ENCODE assay signal across 20 cellular contexts in genomic region chr10:35950221-35950620, GRCh38.
A peak's percentile ranks its signal among the peaks of the same experiment; 100 is the strongest.
DNase-seq lines count a peak whose midpoint lies in the region; ATAC-seq, FAIRE-seq and TF ChIP-seq lines count a peak whose summit lies in the region.
"Had no signal": no experiment of that assay in that cellular context is flagged by ENCODE, and none has a peak within 500 bp of the region (broad histone marks: within the 10 kb centered on the region; RNA-seq: fewer than 3 reads in every experiment).

No MANE protein-coding gene starts in this region.

- no peak overlapping the region for H3K9ac ChIP-seq in astrocyte (ENCODE audit: low read length)
- no peak overlapping the region for H3K9ac ChIP-seq in neural progenitor cell

- H4K20me1 ChIP-seq in astrocyte (ENCODE audit: insufficient read depth, low read length) (no peaks in the 10 kb centered on the region), neural progenitor cell (ENCODE audit: low read depth) (no peaks in the 10 kb centered on the region)

- no peak for TF ChIP-seq POLR2A in esophagus muscularis mucosa (IDR thresholded peaks at IDR 0.05; ENCODE audit: low read depth)

- H3K27me3 Mint-ChIP-seq in astrocyte (ENCODE audit: low read depth, unreplicated experiment) (peaks cover 8% of the 10 kb centered on the region), neural progenitor cell (ENCODE audit: insufficient read depth, low read depth) (peaks cover 5% of the 10 kb centered on the region)

- no peak for DNase-seq in astrocyte (ENCODE audit: low read depth)
- DNase-seq in esophagus muscularis mucosa (ENCODE audit: extremely low spot score), result peak; percentile 60
- no peak for DNase-seq in neural progenitor cell (ENCODE audit: low spot score)
- DNase-seq in pons (ENCODE audit: low spot score), result no peak
- DNase-seq in stimulated activated CD4-positive, alpha-beta T cell treated with anti-CD3 and anti-CD28 coated beads, Interleukin-2, amount 100 ng/mL, for 48 hours, result no peak
- no peak for DNase-seq in dermis blood vessel endothelial cell
- DNase-seq: CD8-positive, alpha-beta T cell; COR-L47; DMS153; DMS79 treated with DMSO at 0.1 percent for 48 hours; EL; HCEC 1CT; HFFc6; IMR-90 had no signal

- no peaks in the 10 kb centered on the region for H3K36me3 Mint-ChIP-seq in astrocyte (ENCODE audit: low read depth, unreplicated experiment)
- no peaks in the 10 kb centered on the region for H3K36me3 Mint-ChIP-seq in neural progenitor cell
- H3K36me3 Mint-ChIP-seq: CD14-positive monocyte; CD8-positive, alpha-beta T cell had no signal

- no peak for FAIRE-seq in astrocyte (lab: Jason Lieb, UNC)
- FAIRE-seq: D721Med, G401.6, GM12892, HTR-8/SVneo had no signal

- H3K4me2 ChIP-seq in astrocyte (ENCODE audit: low read length) (peak overlapping the region; percentile 57), neural progenitor cell (peak overlapping the region; percentile 64)

- H3K27me3 ChIP-seq in astrocyte (ENCODE audit: insufficient read depth, low read length), result no peaks in the 10 kb centered on the region
- no peaks in the 10 kb centered on the region for H3K27me3 ChIP-seq in esophagus muscularis mucosa
- H3K27me3 ChIP-seq in neural progenitor cell, result no peaks in the 10 kb centered on the region

- 88% methylated on average over 8 of the region's 8 CpGs for WGBS in esophagus muscularis mucosa

- peaks cover 9% of the 10 kb centered on the region for H3K4me1 Mint-ChIP-seq in astrocyte (ENCODE audit: low read depth, unreplicated experiment)
- peaks cover 24% of the 10 kb centered on the region for H3K4me1 Mint-ChIP-seq in neural progenitor cell
- H3K4me1 Mint-ChIP-seq: CD14-positive monocyte had no signal

- TF ChIP-seq EP300 in esophagus muscularis mucosa (IDR thresholded peaks at IDR 0.05), result no peak

- H3K27ac ChIP-seq in astrocyte (ENCODE audit: low read depth, low read length) (no peak overlapping the region), esophagus muscularis mucosa (replicated peaks in 1 of 4) (no peak overlapping the region), neural progenitor cell (peak overlapping the region; percentile 81)

- no peak for TF ChIP-seq CTCF in astrocyte (IDR thresholded peaks at IDR 0.05; ENCODE audit: insufficient read depth, low read depth, low read length)
- TF ChIP-seq CTCF in esophagus muscularis mucosa (IDR thresholded peaks at IDR 0.05), result no peak
- TF ChIP-seq CTCF in neural progenitor cell (IDR thresholded peaks at IDR 0.05), result no peak

- H3F3A ChIP-seq in neural progenitor cell (ENCODE audit: low read depth), result peaks cover 19% of the 10 kb centered on the region

- peaks cover 4% of the 10 kb centered on the region for H3K9me3 Mint-ChIP-seq in astrocyte (ENCODE audit: unreplicated experiment)
- peaks cover 2% of the 10 kb centered on the region for H3K9me3 Mint-ChIP-seq in neural progenitor cell
- H3K9me3 Mint-ChIP-seq: HFFc6 had no signal

- intact Hi-C loops in esophagus muscularis mucosa (cut with DNase I), result no loop called here

- no peaks in the 10 kb centered on the region for H3K4me1 ChIP-seq in astrocyte (ENCODE audit: insufficient read depth, low read length)
- H3K4me1 ChIP-seq in esophagus muscularis mucosa, result no peaks in the 10 kb centered on the region
- H3K4me1 ChIP-seq in neural progenitor cell, result peaks cover 34% of the 10 kb centered on the region

- H3K4me3 ChIP-seq in astrocyte (ENCODE audit: insufficient read depth, low read depth, low read length) (no peak overlapping the region), esophagus muscularis mucosa (no peak overlapping the region), neural progenitor cell (peak overlapping the region; percentile 16)

- H3K4me3 Mint-ChIP-seq in astrocyte (ENCODE audit: unreplicated experiment) (no peak overlapping the region), neural progenitor cell (peak overlapping the region; percentile 5)
- H3K4me3 Mint-ChIP-seq: CD14-positive monocyte; CD8-positive, alpha-beta T cell; HFFc6 had no signal

- H3K27ac Mint-ChIP-seq in astrocyte (ENCODE audit: unreplicated experiment), result no peak overlapping the region
- no peak overlapping the region for H3K27ac Mint-ChIP-seq in neural progenitor cell
- H3K27ac Mint-ChIP-seq: CD14-positive monocyte; CD8-positive, alpha-beta T cell; HFFc6 had no signal

- H2AFZ ChIP-seq in astrocyte (ENCODE audit: low read depth, low read length) (no peak overlapping the region), neural progenitor cell (replicated peaks) (no peak overlapping the region)

- no peaks in the 10 kb centered on the region for H3K36me3 ChIP-seq in astrocyte (ENCODE audit: insufficient read depth, low read length)
- H3K36me3 ChIP-seq in esophagus muscularis mucosa, result no peaks in the 10 kb centered on the region
- H3K36me3 ChIP-seq in neural progenitor cell, result no peaks in the 10 kb centered on the region

- H3K79me2 ChIP-seq in astrocyte (ENCODE audit: insufficient read depth, low read length), result no peaks in the 10 kb centered on the region
- no peaks in the 10 kb centered on the region for H3K79me2 ChIP-seq in neural progenitor cell (ENCODE audit: low read depth)

- ATAC-seq in HG02588 (IDR thresholded peaks at IDR 0.05; ENCODE audit: unreplicated experiment), result no peak
- ATAC-seq: CD8-positive, alpha-beta T cell had no signal

- H3K9me3 ChIP-seq in astrocyte (ENCODE audit: insufficient read depth, low read depth, low read length) (no peaks in the 10 kb centered on the region), esophagus muscularis mucosa (no peaks in the 10 kb centered on the region), neural progenitor cell (ENCODE audit: low read depth) (no peaks in the 10 kb centered on the region)
